Comparison of ENCODE assay signal across 8 cellular contexts in the genomic region with DNA sequence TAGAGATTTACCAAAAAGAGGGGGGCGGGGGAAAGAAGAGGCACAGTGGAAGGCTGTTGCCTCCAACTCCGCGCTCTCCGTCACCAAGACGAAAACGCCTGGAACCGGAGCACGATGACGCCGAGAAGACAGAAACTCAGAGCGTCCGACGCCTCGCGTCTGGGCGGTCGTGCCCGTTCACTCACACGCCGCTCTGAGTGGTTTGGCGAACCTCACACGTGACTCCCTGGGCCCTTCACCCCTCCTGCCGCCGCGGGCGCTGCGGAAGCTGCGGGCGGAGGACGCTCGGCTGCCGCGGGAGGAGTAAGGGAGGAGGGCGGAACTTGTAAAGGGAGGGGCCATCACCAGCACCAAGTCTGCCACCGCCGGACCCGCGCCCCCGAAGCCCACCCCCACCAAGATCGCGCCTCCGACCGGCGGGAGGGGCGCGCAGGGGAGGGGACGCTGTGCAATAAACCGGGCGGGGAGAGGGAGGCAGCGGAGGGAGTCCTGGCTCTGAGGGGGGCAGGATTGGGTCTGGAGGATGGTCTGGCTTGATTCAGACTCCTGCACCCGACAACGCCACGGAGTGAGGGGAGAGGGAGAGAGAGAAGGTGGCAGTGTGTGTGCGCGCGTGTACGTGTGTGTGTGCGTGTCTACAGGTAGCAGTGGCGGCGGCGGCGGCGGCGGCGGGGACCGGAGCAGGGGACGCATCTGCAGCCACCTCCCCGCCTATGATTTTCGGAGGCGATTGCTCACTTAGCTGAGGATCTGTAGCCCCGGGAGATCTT. TPM values are rescaled to one million over a fixed set of nuclear protein-coding genes. Genes with fewer than 3 reads are reported as not detected.
DNase-seq lines count a peak whose midpoint lies in the region; ATAC-seq and TF ChIP-seq lines count a peak whose summit lies in the region.

No MANE protein-coding gene starts in this region.

- CTCF ChIA-PET in activated CD4-positive, alpha-beta memory T cell treated with anti-CD3 and anti-CD28 coated beads, Interleukin-2, amount 10 ng/mL, durations not matched to agents 7 days and 5 days (lab: Charles Lee) = no interaction called here

- H3K36me3 Mint-ChIP-seq in activated CD4-positive, alpha-beta memory T cell treated with anti-CD3 and anti-CD28 coated beads, Interleukin-2, amount 10 ng/mL, durations not matched to agents 7 days and 5 days (ENCODE audit: low read depth) = no peaks in the 10 kb centered on the region
- no peaks in the 10 kb centered on the region for H3K36me3 Mint-ChIP-seq in stimulated activated memory B cell treated with anti-CD40 and anti-IgM and Interleukin-4, amounts not matched to agents 10 μg/mL and 1 μg/mL and 100 μg/mL, for 72 hours

- H3K27ac Mint-ChIP-seq in activated CD4-positive, alpha-beta memory T cell treated with anti-CD3 and anti-CD28 coated beads, Interleukin-2, amount 10 ng/mL, durations not matched to agents 7 days and 5 days = no peak overlapping the region
- no peak overlapping the region for H3K27ac Mint-ChIP-seq in stimulated activated memory B cell treated with anti-CD40 and anti-IgM and Interleukin-4, amounts not matched to agents 10 μg/mL and 1 μg/mL and 100 μg/mL, for 72 hours

- POLR2A ChIA-PET in activated CD4-positive, alpha-beta memory T cell treated with anti-CD3 and anti-CD28 coated beads, Interleukin-2, amount 10 ng/mL, durations not matched to agents 7 days and 5 days (lab: Charles Lee) = no interaction called here

- DNase-seq in C1 segment of cervical spinal cord (lab: John Stamatoyannopoulos, UW) (peak; percentile 39 to 95 (median 82)), NCI-H2196 treated with DMSO at 0.1 percent for 48 hours (lab: John Stamatoyannopoulos, UW; ENCODE audit: unreplicated experiment) (peak; percentile 96), epithelial cell of esophagus (ENCODE audit: low read depth) (peak; percentile 76), mesenteric fat pad (ENCODE audit: low spot score) (peak; percentile 93)
- peak; percentile 61 for DNase-seq in activated CD4-positive, alpha-beta memory T cell treated with anti-CD3 and anti-CD28 coated beads, Interleukin-2, amount 10 ng/mL, durations not matched to agents 7 days and 5 days

- peak overlapping the region; percentile 64 for H3K4me3 Mint-ChIP-seq in activated CD4-positive, alpha-beta memory T cell treated with anti-CD3 and anti-CD28 coated beads, Interleukin-2, amount 10 ng/mL, durations not matched to agents 7 days and 5 days
- H3K4me3 Mint-ChIP-seq in stimulated activated memory B cell treated with anti-CD40 and anti-IgM and Interleukin-4, amounts not matched to agents 10 μg/mL and 1 μg/mL and 100 μg/mL, for 72 hours = peak overlapping the region; percentile 56

- no peaks in the 10 kb centered on the region for H3K9me3 Mint-ChIP-seq in activated CD4-positive, alpha-beta memory T cell treated with anti-CD3 and anti-CD28 coated beads, Interleukin-2, amount 10 ng/mL, durations not matched to agents 7 days and 5 days
- H3K9me3 Mint-ChIP-seq in stimulated activated memory B cell treated with anti-CD40 and anti-IgM and Interleukin-4, amounts not matched to agents 10 μg/mL and 1 μg/mL and 100 μg/mL, for 72 hours = peaks cover 5% of the 10 kb centered on the region

- peak overlapping the region; percentile 57 for H3K4me3 ChIP-seq in epithelial cell of esophagus (ENCODE audit: low read length)

- no peak for TF ChIP-seq CTCF in epithelial cell of esophagus (IDR thresholded peaks at IDR 0.05; ENCODE audit: insufficient read depth, low read depth, low read length, missing control alignments)

- H3K4me1 Mint-ChIP-seq in activated CD4-positive, alpha-beta memory T cell treated with anti-CD3 and anti-CD28 coated beads, Interleukin-2, amount 10 ng/mL, durations not matched to agents 7 days and 5 days = peaks cover 25% of the 10 kb centered on the region
- peaks cover 29% of the 10 kb centered on the region for H3K4me1 Mint-ChIP-seq in stimulated activated memory B cell treated with anti-CD40 and anti-IgM and Interleukin-4, amounts not matched to agents 10 μg/mL and 1 μg/mL and 100 μg/mL, for 72 hours

- H3K27me3 Mint-ChIP-seq in activated CD4-positive, alpha-beta memory T cell treated with anti-CD3 and anti-CD28 coated beads, Interleukin-2, amount 10 ng/mL, durations not matched to agents 7 days and 5 days = peaks cover 58% of the 10 kb centered on the region
- H3K27me3 Mint-ChIP-seq in stimulated activated memory B cell treated with anti-CD40 and anti-IgM and Interleukin-4, amounts not matched to agents 10 μg/mL and 1 μg/mL and 100 μg/mL, for 72 hours = peaks cover 41% of the 10 kb centered on the region

- ATAC-seq in GM19043 (IDR thresholded peaks at IDR 0.05; ENCODE audit: low read depth, unreplicated experiment) (peak; percentile 79), HG03196 (IDR thresholded peaks at IDR 0.05; ENCODE audit: unreplicated experiment) (peak; percentile 95)
- ATAC-seq in stimulated activated memory B cell treated with anti-CD40 and anti-IgM and Interleukin-4, amounts not matched to agents 10 μg/mL and 1 μg/mL and 100 μg/mL, for 72 hours = peak; percentile 59

RNA-seq across cellular contexts. Expression of gene NLGN1, which starts 1.9 kb away (rescaled TPM):
- total RNA-seq in activated CD4-positive, alpha-beta memory T cell treated with anti-CD3 and anti-CD28 coated beads, Interleukin-2, amount 10 ng/mL, durations not matched to agents 7 days and 5 days = not detected
- 6.5 TPM for total RNA-seq in mesenteric fat pad

Comparison
In these comparisons a context has a peak if more than half of its experiments do, and no peak if none do; other contexts are left out.
1. Peak in every context shown above with its lines: DNase-seq, ATAC-seq and H3K4me3 ChIP-seq.